In the genomic region with DNA sequence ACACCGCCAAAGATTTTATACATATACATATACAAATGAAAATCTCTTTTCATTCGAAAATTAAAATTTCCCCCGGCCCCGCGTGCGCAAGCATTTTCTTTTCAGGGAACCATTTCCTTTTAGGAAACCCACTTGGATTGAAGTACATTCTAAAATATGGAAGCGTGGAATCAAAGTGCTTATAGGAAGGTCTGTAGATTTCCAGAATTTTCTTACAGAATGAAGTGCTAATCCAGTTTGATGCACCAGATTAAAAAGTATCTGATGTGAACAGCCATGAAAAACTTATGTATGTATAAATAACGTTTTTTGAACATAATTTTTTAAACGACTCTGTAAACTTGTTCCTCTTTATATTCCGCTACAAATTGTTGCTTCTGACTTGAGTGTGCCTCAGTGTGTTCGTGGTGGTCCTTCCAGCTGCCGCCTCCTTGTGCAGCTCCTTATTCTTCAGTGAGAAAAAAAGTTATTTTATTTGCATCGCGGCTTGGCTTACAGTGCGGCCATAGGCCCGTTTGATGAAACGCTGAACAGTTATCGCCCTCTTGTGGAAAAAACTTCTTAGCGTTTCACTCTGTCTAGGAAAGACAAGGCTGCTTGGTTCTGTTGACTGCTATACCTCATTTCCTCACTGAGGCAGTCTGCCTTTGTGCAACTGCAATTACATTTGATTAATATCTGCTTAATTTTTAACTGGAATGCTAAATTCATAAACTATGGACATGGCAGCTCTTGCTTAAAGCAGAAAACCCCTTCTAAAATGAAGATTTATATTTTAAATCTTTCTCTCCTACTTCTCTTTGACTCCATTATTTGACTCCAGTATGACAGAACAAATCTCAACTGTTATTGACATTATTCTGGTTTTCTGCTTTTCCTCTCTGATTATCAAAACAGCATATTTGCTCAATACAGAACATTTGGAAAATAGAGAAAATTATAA, we compare ENCODE assay signal across 9 cellular contexts. TPM values are rescaled to one million over a fixed set of nuclear protein-coding genes. Genes with fewer than 3 reads are reported as not detected.
DNase-seq lines count a peak whose midpoint lies in the region; ATAC-seq and TF ChIP-seq lines count a peak whose summit lies in the region.
"Had no signal": no experiment of that assay in that cellular context is flagged by ENCODE, and none has a peak within 500 bp of the region (broad histone marks: within the 10 kb centered on the region; RNA-seq: fewer than 3 reads in every experiment).

No MANE protein-coding gene starts in this region.

- peak; percentile 87 for ATAC-seq in GM19467 (IDR thresholded peaks at IDR 0.05; ENCODE audit: unreplicated experiment)
- ATAC-seq in HG03469 (IDR thresholded peaks at IDR 0.05; ENCODE audit: unreplicated experiment) = peak; percentile 88
- no peak for ATAC-seq in HG03571 (IDR thresholded peaks at IDR 0.05; ENCODE audit: unreplicated experiment)

- DNase-seq in Daoy (ENCODE audit: low read depth) (peak; percentile 44), NCI-H526 treated with DMSO at 0.1 percent for 48 hours (lab: John Stamatoyannopoulos, UW) (peak; percentile 24), astrocyte of the hippocampus (ENCODE audit: low read depth, low spot score) (peak; percentile 80), iPS-NIHi7 (ENCODE audit: extremely low spot score) (peak; percentile 78), tibial artery (no peak)

- no peak overlapping the region for H3K27ac ChIP-seq in tibial artery

- intact Hi-C loops in tibial artery (cut with DNase I; ENCODE audit: low total_unique reads) = no loop called here

- no peaks in the 10 kb centered on the region for H3K36me3 ChIP-seq in tibial artery

- no peaks in the 10 kb centered on the region for H3K9me3 ChIP-seq in tibial artery

- H3K4me1 ChIP-seq in tibial artery = peaks cover 0 to 16% (median 13%) of the 10 kb centered on the region in 4 donors

- TF ChIP-seq CTCF in tibial artery (IDR thresholded peaks at IDR 0.05) = peak; percentile 15 to 36

- peaks cover 0 to 96% of the 10 kb centered on the region in 2 donors for H3K27me3 ChIP-seq in tibial artery

- no peak overlapping the region for H3K4me3 ChIP-seq in tibial artery

RNA-seq across cellular contexts. Expression of gene NKX6-1, which starts 4.7 kb away (rescaled TPM):
- 0.86 and 1.9 TPM in 2 replicates for total RNA-seq in Daoy (2014; rRNA removed; shearing (Covaris generic))
- total RNA-seq: activated naive CD4-positive, alpha-beta T cell treated with anti-CD3 and anti-CD28 coated beads, Interleukin-2, amount 50 U/mL, for 72 hours had no signal

Comparison
In these comparisons a context has a peak if more than half of its experiments do, and no peak if none do; other contexts are left out.
1. DNase-seq: peak in Daoy (single experiment), NCI-H526 treated with DMSO at 0.1 percent for 48 hours (single experiment), astrocyte of the hippocampus (single experiment) and iPS-NIHi7 (single experiment); none in tibial artery (0 of 2).